Comparison of ENCODE assay signal across 10 cellular contexts in the genomic region with DNA sequence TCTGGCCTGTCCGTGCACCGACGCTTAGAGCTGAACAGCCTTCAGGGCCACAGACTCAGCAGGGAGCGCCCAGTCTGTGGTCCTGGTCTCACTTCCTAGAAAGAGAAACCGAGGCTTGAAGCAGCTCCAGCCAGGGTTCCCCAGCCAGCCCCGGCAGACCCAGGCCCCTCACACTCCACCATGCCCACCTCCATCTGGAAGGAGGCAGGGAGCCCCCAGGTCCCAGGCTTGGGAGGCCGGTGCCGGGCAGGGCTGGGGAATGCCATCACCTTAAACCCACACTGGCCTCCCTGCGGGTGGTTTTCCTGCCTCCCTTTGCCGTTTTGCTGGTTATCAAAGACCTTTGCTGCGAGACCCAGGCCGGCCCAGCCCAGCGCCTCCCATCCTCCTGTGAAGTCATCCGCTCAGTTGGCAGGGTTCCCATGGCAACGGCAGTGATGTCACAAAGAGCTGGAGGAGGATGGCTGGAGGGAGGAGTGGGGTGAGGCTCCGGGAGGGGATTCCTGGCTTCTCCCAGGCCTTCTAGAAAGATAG. TPM values are rescaled to one million over a fixed set of nuclear protein-coding genes. Genes with fewer than 3 reads are reported as not detected.
A peak's percentile ranks its signal among the peaks of the same experiment; 100 is the strongest.
DNase-seq lines count a peak whose midpoint lies in the region; ATAC-seq, FAIRE-seq and TF ChIP-seq lines count a peak whose summit lies in the region.
"Had no signal": no experiment of that assay in that cellular context is flagged by ENCODE, and none has a peak within 500 bp of the region (broad histone marks: within the 10 kb centered on the region; RNA-seq: fewer than 3 reads in every experiment).

No MANE protein-coding gene starts in this region.

- FAIRE-seq in H54 (lab: Jason Lieb, UNC): no peak
- FAIRE-seq: GM12878 had no signal

- no peaks in the 10 kb centered on the region for H3K9me3 ChIP-seq in ovary

- no peak overlapping the region for H3K27ac ChIP-seq in ovary

- DNase-seq in GM13976 (ENCODE audit: low spot score) (peak; percentile 10), NCI-H510A treated with DMSO at 0.1 percent for 48 hours (lab: John Stamatoyannopoulos, UW) (peak; percentile 36), fibroblast of peridontal ligament (ENCODE audit: extremely low read depth) (peak; percentile 12), ovary (peak in 3 of 5 donors; percentile 11 to 26 (median 26)), H54 (ENCODE audit: insufficient read length, low spot score) (no peak), T-helper 2 cell (no peak)
- DNase-seq in activated T-cell treated with anti-CD3 and anti-CD28 coated beads, Interleukin-2, amount 50 U/mL, for 72 hours: no peak

- no peak overlapping the region for H3K4me3 ChIP-seq in ovary
- H3K4me3 ChIP-seq: GM12878, smooth muscle cell had no signal

- no peaks in the 10 kb centered on the region for H3K4me1 Mint-ChIP-seq in activated T-cell treated with anti-CD3 and anti-CD28 coated beads, Interleukin-2, amount 50 U/mL, for 72 hours (ENCODE audit: low read depth)

- peaks cover 8% of the 10 kb centered on the region for H3K27me3 Mint-ChIP-seq in activated T-cell treated with anti-CD3 and anti-CD28 coated beads, Interleukin-2, amount 50 U/mL, for 72 hours (ENCODE audit: low read depth)

- no peak overlapping the region for H3K27ac Mint-ChIP-seq in activated T-cell treated with anti-CD3 and anti-CD28 coated beads, Interleukin-2, amount 50 U/mL, for 72 hours

- WGBS in ovary, 3 donors: 26 to 31% (median 28%) methylated on average over 15 to 16 of the region's 16 CpGs

- TF ChIP-seq CTCF in GM13976 (IDR thresholded peaks at IDR 0.05; ENCODE audit: borderline replicate concordance, control extremely low read depth, extremely low read depth, insufficient read depth, missing control alignments) (no peak), ovary (IDR thresholded peaks at IDR 0.05) (no peak)

- ATAC-seq in activated T-cell treated with anti-CD3 and anti-CD28 coated beads, Interleukin-2, amount 50 U/mL, for 72 hours (replicated peaks in 1 of 2): no peak
- ATAC-seq in HG03025 (IDR thresholded peaks at IDR 0.05; ENCODE audit: low FRiP score, unreplicated experiment): no peak
- ATAC-seq: GM12878 had no signal

- TF ChIP-seq POLR2A in ovary (IDR thresholded peaks at IDR 0.05): no peak
- no peak for TF ChIP-seq POLR2A in H54 (IDR thresholded peaks at IDR 0.05; ENCODE audit: low read depth, low read length)

- intact Hi-C loops in ovary (cut with DNase I): no loop called here

- H3K4me3 Mint-ChIP-seq in activated T-cell treated with anti-CD3 and anti-CD28 coated beads, Interleukin-2, amount 50 U/mL, for 72 hours: no peak overlapping the region

- in situ Hi-C loops in GM13976 (cut with MboI; ENCODE audit: low sequenced_read_pairs, unreplicated experiment): no loop called here

- peaks cover 2 to 5% of the 10 kb centered on the region in 2 donors for H3K9me3 Mint-ChIP-seq in activated T-cell treated with anti-CD3 and anti-CD28 coated beads, Interleukin-2, amount 50 U/mL, for 72 hours

- H3K36me3 ChIP-seq in ovary: no peaks in the 10 kb centered on the region

- H3K4me1 ChIP-seq in ovary (ENCODE audit: insufficient read depth): no peaks in the 10 kb centered on the region

- no peaks in the 10 kb centered on the region for H3K27me3 ChIP-seq in ovary

- no peak for TF ChIP-seq EP300 in ovary (IDR thresholded peaks at IDR 0.05)

- peaks cover 0 to 1% of the 10 kb centered on the region in 2 donors for H3K36me3 Mint-ChIP-seq in activated T-cell treated with anti-CD3 and anti-CD28 coated beads, Interleukin-2, amount 50 U/mL, for 72 hours (ENCODE audit: insufficient read depth in 2 of 2)

RNA-seq across cellular contexts. Expression of a gene that starts 24.0 kb away (rescaled TPM):
- total RNA-seq in ovary: 1 to 10 TPM in 2 of 7 donors, under 1 TPM in 5; 0.25 to 1.5 (median 0.78) TPM
- under 1 TPM; 0.05 to 0.46 TPM for polyA plus RNA-seq in ovary
- total RNA-seq in activated T-cell treated with anti-CD3 and anti-CD28 coated beads, Interleukin-2, amount 50 U/mL, for 72 hours: not detected
- total RNA-seq: GM12878 had no signal

Comparison
In these comparisons a context has a peak if more than half of its experiments do, and no peak if none do; other contexts are left out.
1. DNase-seq: peak in GM13976 (single experiment), NCI-H510A treated with DMSO at 0.1 percent for 48 hours (single experiment), fibroblast of peridontal ligament (single experiment) and ovary (3 of 5); none in H54 (single experiment), T-helper 2 cell (0 of 5) and activated T-cell treated with anti-CD3 and anti-CD28 coated beads, Interleukin-2, amount 50 U/mL, for 72 hours (0 of 2).